In the genomic region with DNA sequence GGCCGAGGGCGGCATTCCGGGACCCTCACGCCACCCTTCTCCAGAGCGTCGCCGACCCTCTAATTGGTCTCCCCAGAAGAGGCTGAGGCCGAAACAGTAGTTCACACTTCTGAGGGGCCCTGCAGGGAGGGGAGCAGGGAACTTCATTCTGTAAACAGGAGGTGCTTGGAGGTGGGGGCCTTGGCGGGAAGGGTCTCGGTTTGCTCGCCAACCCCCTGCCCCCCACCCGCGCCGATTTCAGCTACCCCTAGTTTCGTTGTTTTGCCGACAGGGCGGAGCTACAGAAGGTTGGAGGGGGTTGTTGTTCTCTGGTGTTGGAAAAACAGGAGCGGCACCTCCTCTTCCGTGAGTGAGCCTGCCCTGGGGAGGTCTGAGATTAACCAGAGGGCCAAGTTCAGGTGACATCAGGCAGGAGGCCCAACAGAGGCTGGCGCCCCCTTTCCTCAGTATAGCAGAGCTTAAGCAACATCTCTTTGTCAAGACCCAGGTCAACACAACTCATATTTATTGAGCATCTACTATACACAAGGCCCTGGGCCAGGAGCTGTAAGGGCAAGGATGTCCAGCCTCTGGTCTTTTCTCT, we compare ENCODE assay signal across 1 cellular context.
TF ChIP-seq lines count a peak whose summit lies in the region.

No MANE protein-coding gene starts in this region.

TF ChIP-seq in HEK293, 187 proteins besides CTCF, POLR2A, EP300 and RAD21 (continued from another document):
- TF ChIP-seq PRDM10 (tag by site-specific recombination; IDR thresholded peaks at IDR 0.05) (peak; percentile 94), HOXC10 (CRISPR knock-in tag; IDR thresholded peaks at IDR 0.05) (0 out of 2 replicates have a peak, but pooled peaks have one; percentile 54), ZNF391 (tag by site-specific recombination; IDR thresholded peaks at IDR 0.05; ENCODE audit: borderline replicate concordance, low read depth) (no peak), PRDM6 (tag by site-specific recombination; IDR thresholded peaks at IDR 0.05) (no peak)
TF ChIP-seq in HEK293: peak in this region for 6.
